8 cellular contexts compared by ENCODE assay signal in the genomic region with DNA sequence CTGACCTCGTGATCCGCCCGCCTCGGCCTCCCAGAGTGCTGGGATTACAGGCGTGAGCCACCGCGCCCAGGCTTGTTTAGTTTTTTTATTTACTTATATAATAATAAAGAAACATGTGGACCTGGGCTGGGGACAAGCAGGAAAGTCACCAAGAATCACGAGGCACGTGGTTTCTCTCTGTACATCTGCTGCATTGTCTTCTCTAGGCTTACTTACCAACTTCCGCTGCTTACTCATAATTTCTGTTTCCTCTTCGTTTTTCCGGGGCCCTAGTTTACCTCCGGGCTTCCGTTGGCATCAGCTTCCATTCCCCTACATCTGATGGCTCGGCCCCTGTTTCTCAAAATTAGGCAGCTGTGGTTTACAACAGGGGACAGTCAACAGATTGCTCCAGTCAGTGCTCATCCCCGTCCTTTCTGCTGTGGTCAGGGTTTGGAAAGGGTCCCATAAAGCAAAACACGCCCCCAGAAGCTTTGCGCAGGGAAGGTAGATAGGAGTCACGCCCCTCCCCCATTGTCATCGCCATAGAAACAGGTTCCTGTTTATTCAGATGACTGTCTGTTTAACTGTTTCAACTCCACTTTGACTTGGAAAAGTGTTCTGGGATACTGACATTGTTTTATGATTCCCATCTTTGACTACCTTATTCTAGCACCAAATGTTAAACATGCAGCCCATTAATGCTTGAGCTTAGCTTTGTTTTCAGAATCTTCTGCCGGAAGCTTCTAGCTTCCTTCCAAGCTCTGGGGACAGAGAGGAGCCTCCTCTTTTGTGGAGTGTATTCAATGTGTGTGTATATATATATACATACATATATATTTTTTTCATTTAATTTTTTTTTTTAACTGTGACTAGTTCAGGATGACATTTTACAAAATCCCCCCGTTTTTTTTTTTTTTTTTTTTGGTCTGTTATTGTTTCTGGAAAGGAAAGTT. TPM values are rescaled to one million over a fixed set of nuclear protein-coding genes. Genes with fewer than 3 reads are reported as not detected.
DNase-seq lines count a peak whose midpoint lies in the region; ATAC-seq and TF ChIP-seq lines count a peak whose summit lies in the region.

No MANE protein-coding gene starts in this region.

- peaks cover 0 to 6% (median 2%) of the 10 kb centered on the region in 7 donors for H3K9me3 Mint-ChIP-seq in CD14-positive monocyte
- H3K9me3 Mint-ChIP-seq in natural killer cell treated with Interleukin-12 subunit alpha and Interleukin-12 subunit beta and Interleukin-15 and Interleukin-18, amount 100 ng/mL, for 72 hours = peaks cover 10% of the 10 kb centered on the region

- no peak for TF ChIP-seq POLR2A in erythroblast (IDR thresholded peaks at IDR 0.05; ENCODE audit: low read length)

- peak overlapping the region; percentile 77 to 84 for H3K4me3 Mint-ChIP-seq in CD14-positive monocyte
- H3K4me3 Mint-ChIP-seq in natural killer cell treated with Interleukin-12 subunit alpha and Interleukin-12 subunit beta and Interleukin-15 and Interleukin-18, amount 100 ng/mL, for 72 hours = peak overlapping the region; percentile 81

- intact Hi-C loops in CD14-positive monocyte (cut with micrococcal nuclease) = loop anchor here in 1 of 2 donors (5.0 kb wide), 1 partner anchor 39 kb away; no protein-coding TSS in a partner anchor

- H3K36me3 Mint-ChIP-seq in CD14-positive monocyte = peaks cover 0 to 11% of the 10 kb centered on the region in 2 donors
- peaks cover 16% of the 10 kb centered on the region for H3K36me3 Mint-ChIP-seq in natural killer cell treated with Interleukin-12 subunit alpha and Interleukin-12 subunit beta and Interleukin-15 and Interleukin-18, amount 100 ng/mL, for 72 hours

- peak; percentile 40 for ATAC-seq in GM21717 (IDR thresholded peaks at IDR 0.05; ENCODE audit: unreplicated experiment)
- peak; percentile 90 to 92 for ATAC-seq in natural killer cell treated with Interleukin-12 subunit alpha and Interleukin-12 subunit beta and Interleukin-15 and Interleukin-18, amount 100 ng/mL, for 72 hours
- peak; percentile 86 for ATAC-seq in stimulated activated naive CD8-positive, alpha-beta T cell treated with anti-CD3 and anti-CD28 coated beads, Interleukin-15, Interleukin-2, amounts not matched to agents 100 U/mL and 50 U/mL, for 24 hours

- DNase-seq in CD14-positive monocyte (ENCODE audit: low spot score) (peak; percentile 85), NCI-H2227 (lab: John Stamatoyannopoulos, UW; ENCODE audit: unreplicated experiment) (peak; percentile 53), erythroblast (lab: John Stamatoyannopoulos, UW) (peak; percentile 25 to 46), GM03348 (ENCODE audit: low spot score) (no peak)
- DNase-seq in activated CD8-positive, alpha-beta memory T cell treated with anti-CD3 and anti-CD28 coated beads for 1 hour (ENCODE audit: extremely low read depth in 1 of 2, low read depth in 1 of 2) = peak; percentile 61 to 77
- peak; percentile 78 for DNase-seq in natural killer cell treated with Interleukin-12 subunit alpha and Interleukin-12 subunit beta and Interleukin-15 and Interleukin-18, amount 100 ng/mL, for 72 hours (ENCODE audit: low spot score)
- peak; percentile 81 for DNase-seq in stimulated activated naive CD8-positive, alpha-beta T cell treated with anti-CD3 and anti-CD28 coated beads, Interleukin-15, Interleukin-2, amounts not matched to agents 100 U/mL and 50 U/mL, for 24 hours

- peaks cover 0 to 1% (median 0%) of the 10 kb centered on the region in 3 donors for H3K27me3 Mint-ChIP-seq in CD14-positive monocyte (ENCODE audit: low read depth in 3 of 3)
- no peaks in the 10 kb centered on the region for H3K27me3 Mint-ChIP-seq in natural killer cell treated with Interleukin-12 subunit alpha and Interleukin-12 subunit beta and Interleukin-15 and Interleukin-18, amount 100 ng/mL, for 72 hours

- no peak for TF ChIP-seq CTCF in CD14-positive monocyte (IDR thresholded peaks at IDR 0.05)

- H3K27ac Mint-ChIP-seq in CD14-positive monocyte = peak overlapping the region; percentile 94 to 99 (median 99)
- peak overlapping the region; percentile 94 to 97 for H3K27ac Mint-ChIP-seq in natural killer cell treated with Interleukin-12 subunit alpha and Interleukin-12 subunit beta and Interleukin-15 and Interleukin-18, amount 100 ng/mL, for 72 hours

- peaks cover 51% of the 10 kb centered on the region for H3K4me1 Mint-ChIP-seq in CD14-positive monocyte
- H3K4me1 Mint-ChIP-seq in natural killer cell treated with Interleukin-12 subunit alpha and Interleukin-12 subunit beta and Interleukin-15 and Interleukin-18, amount 100 ng/mL, for 72 hours (ENCODE audit: low read depth in 2 of 2) = peaks cover 32 to 37% of the 10 kb centered on the region in 2 donors

RNA-seq across cellular contexts. Expression of gene TXLNB, which starts 32.0 kb away (rescaled TPM):
- under 1 TPM; 0.04 to 0.14 TPM for polyA plus RNA-seq in CD14-positive monocyte
- under 1 TPM in 1 of 2 donors, not detected in 1; 0.05 TPM for total RNA-seq in natural killer cell treated with Interleukin-12 subunit alpha and Interleukin-12 subunit beta and Interleukin-15 and Interleukin-18, amount 100 ng/mL, for 72 hours

RNA-seq across cellular contexts. Expression of gene CITED2, which starts 50.7 kb away (rescaled TPM):
- polyA plus RNA-seq in CD14-positive monocyte = 10 to 100 TPM; 22.9 to 43.9 TPM
- total RNA-seq in natural killer cell treated with Interleukin-12 subunit alpha and Interleukin-12 subunit beta and Interleukin-15 and Interleukin-18, amount 100 ng/mL, for 72 hours = 10 to 100 TPM; 39.0 to 53.5 TPM

Comparison
In these comparisons a context has a peak if more than half of its experiments do, and no peak if none do; other contexts are left out.
1. ATAC-seq: peak in every context shown above with its lines; median percentile 91 in natural killer cell treated with Interleukin-12 subunit alpha and Interleukin-12 subunit beta and Interleukin-15 and Interleukin-18, amount 100 ng/mL, for 72 hours; 86 in stimulated activated naive CD8-positive, alpha-beta T cell treated with anti-CD3 and anti-CD28 coated beads, Interleukin-15, Interleukin-2, amounts not matched to agents 100 U/mL and 50 U/mL, for 24 hours; 40 in GM21717.